10 cellular contexts compared by ENCODE assay signal in genomic region chr10:60611291-60611747, GRCh38.
DNase-seq lines count a peak whose midpoint lies in the region; ATAC-seq, FAIRE-seq and TF ChIP-seq lines count a peak whose summit lies in the region.
"Had no signal": no experiment of that assay in that cellular context is flagged by ENCODE, and none has a peak within 500 bp of the region (broad histone marks: within the 10 kb centered on the region; RNA-seq: fewer than 3 reads in every experiment).

No MANE protein-coding gene starts in this region.

- no peaks in the 10 kb centered on the region for H3K36me3 Mint-ChIP-seq in MCF 10A (ENCODE audit: insufficient read depth, unreplicated experiment)
- H3K36me3 Mint-ChIP-seq in activated naive CD4-positive, alpha-beta T cell treated with anti-CD3 and anti-CD28 coated beads for 36 hours (ENCODE audit: low read depth) = no peaks in the 10 kb centered on the region
- H3K36me3 Mint-ChIP-seq: CD4-positive, CD25-positive, alpha-beta regulatory T cell had no signal

- TF ChIP-seq POLR2A in breast epithelium (IDR thresholded peaks at IDR 0.05) (no peak), thyroid gland (IDR thresholded peaks at IDR 0.05) (peak in 1 of 2 donors; percentile 20)

- no peaks in the 10 kb centered on the region for H4K20me1 ChIP-seq in keratinocyte (ENCODE audit: control insufficient read depth, extremely low read depth, insufficient read depth, low read length)

- intact Hi-C loops in MCF 10A (cut with micrococcal nuclease) (no loop called here), breast epithelium (cut with DNase I; ENCODE audit: low total_unique reads) (no loop called here), thyroid gland (cut with DNase I) (no loop called here), Right ventricle myocardium superior (cut with DNase I) (loop anchor here (10.0 kb wide), 1 partner anchor 57 kb away; no protein-coding TSS in a partner anchor)
- intact Hi-C loops in activated naive CD4-positive, alpha-beta T cell treated with anti-CD3 and anti-CD28 coated beads for 36 hours (cut with micrococcal nuclease) = loop anchor here (1.0 kb wide), 2 partner anchors 38 to 74 kb away; no protein-coding TSS in a partner anchor

- peak overlapping the region; percentile 68 for H3K4me2 ChIP-seq in keratinocyte (ENCODE audit: control insufficient read depth, extremely low read depth, insufficient read depth, low read depth, low read length)

- H3K79me2 ChIP-seq in keratinocyte (ENCODE audit: control insufficient read depth, insufficient read depth, low read length) = no peaks in the 10 kb centered on the region

- no peaks in the 10 kb centered on the region for H3K9me3 Mint-ChIP-seq in MCF 10A (ENCODE audit: unreplicated experiment)
- no peaks in the 10 kb centered on the region for H3K9me3 Mint-ChIP-seq in activated naive CD4-positive, alpha-beta T cell treated with anti-CD3 and anti-CD28 coated beads for 36 hours
- H3K9me3 Mint-ChIP-seq: CD4-positive, CD25-positive, alpha-beta regulatory T cell had no signal

- H3K4me1 ChIP-seq in breast epithelium (no peaks in the 10 kb centered on the region), keratinocyte (ENCODE audit: control insufficient read depth, extremely low read depth, insufficient read depth, low read length) (peaks cover 20% of the 10 kb centered on the region), thyroid gland (peaks cover 0 to 4% of the 10 kb centered on the region in 2 donors)

- H3K4me3 Mint-ChIP-seq in MCF 10A (ENCODE audit: unreplicated experiment) = no peak overlapping the region
- no peak overlapping the region for H3K4me3 Mint-ChIP-seq in activated naive CD4-positive, alpha-beta T cell treated with anti-CD3 and anti-CD28 coated beads for 36 hours
- H3K4me3 Mint-ChIP-seq: CD4-positive, CD25-positive, alpha-beta regulatory T cell had no signal

- POLR2A ChIA-PET in MCF 10A (lab: Yijun Ruan, JAX) = interaction anchor here (0.9 kb wide), 1 partner anchor 39 kb away, joined by 4 read pairs; no protein-coding TSS in a partner anchor

- peaks cover 20% of the 10 kb centered on the region for H3K4me1 Mint-ChIP-seq in MCF 10A (ENCODE audit: insufficient read depth, unreplicated experiment)
- peaks cover 21% of the 10 kb centered on the region for H3K4me1 Mint-ChIP-seq in activated naive CD4-positive, alpha-beta T cell treated with anti-CD3 and anti-CD28 coated beads for 36 hours (ENCODE audit: low read depth)
- H3K4me1 Mint-ChIP-seq: CD4-positive, CD25-positive, alpha-beta regulatory T cell had no signal

- H3K27ac ChIP-seq in breast epithelium (no peak overlapping the region), keratinocyte (ENCODE audit: control insufficient read depth, insufficient read depth, low read length) (peak overlapping the region; percentile 32), thyroid gland (peak overlapping the region in 2 of 3 donors; percentile 23 to 46)
- H3K27ac ChIP-seq: gastrocnemius medialis had no signal

- no peaks in the 10 kb centered on the region for H3K27me3 ChIP-seq in breast epithelium
- no peaks in the 10 kb centered on the region for H3K27me3 ChIP-seq in keratinocyte (ENCODE audit: control insufficient read depth, extremely low read depth, insufficient read depth, low read length)
- no peaks in the 10 kb centered on the region for H3K27me3 ChIP-seq in thyroid gland
- H3K27me3 ChIP-seq: gastrocnemius medialis had no signal

- no peaks in the 10 kb centered on the region for H3K27me3 Mint-ChIP-seq in MCF 10A (ENCODE audit: insufficient read depth, unreplicated experiment)
- no peaks in the 10 kb centered on the region for H3K27me3 Mint-ChIP-seq in activated naive CD4-positive, alpha-beta T cell treated with anti-CD3 and anti-CD28 coated beads for 36 hours (ENCODE audit: low read depth)
- H3K27me3 Mint-ChIP-seq: CD4-positive, CD25-positive, alpha-beta regulatory T cell had no signal

- DNase-seq in MCF 10A (ENCODE audit: unreplicated experiment) (peak; percentile 87), breast epithelium (ENCODE audit: low spot score in 2 of 2) (no peak), keratinocyte (ENCODE audit: low read depth, low spot score) (peak; percentile 61), thyroid gland (peak; percentile 74 to 79), Right ventricle myocardium superior (no peak)
- DNase-seq in activated naive CD4-positive, alpha-beta T cell treated with anti-CD3 and anti-CD28 coated beads for 36 hours = peak; percentile 17
- DNase-seq: CD4-positive, CD25-positive, alpha-beta regulatory T cell; gastrocnemius medialis had no signal

- H2AFZ ChIP-seq in keratinocyte (ENCODE audit: control insufficient read depth, low read length) = no peak overlapping the region

- no TSS peak for BruUV-seq in MCF 10A (replicated peaks; lab: Mats Ljungman, UMichigan)

- FAIRE-seq in keratinocyte (lab: Jason Lieb, UNC) = peak; percentile 93

- H3K4me3 ChIP-seq in breast epithelium = no peak overlapping the region
- H3K4me3 ChIP-seq in keratinocyte (ENCODE audit: control insufficient read depth in 2 of 3, extremely low read depth in 1 of 3, insufficient read depth in 2 of 3, low read depth in 1 of 3, low read length in 3 of 3) = no peak overlapping the region
- H3K4me3 ChIP-seq in thyroid gland (replicated peaks in 1 of 3) = no peak overlapping the region
- H3K4me3 ChIP-seq: gastrocnemius medialis had no signal

- ATAC-seq in Right ventricle myocardium superior (ENCODE audit: poor library complexity) (no peak), HG03521 (IDR thresholded peaks at IDR 0.05; ENCODE audit: unreplicated experiment) (no peak), GM18873 (IDR thresholded peaks at IDR 0.05; ENCODE audit: low FRiP score, unreplicated experiment) (no peak)
- ATAC-seq: gastrocnemius medialis had no signal

- H3K9me3 ChIP-seq in breast epithelium (no peaks in the 10 kb centered on the region), keratinocyte (ENCODE audit: control insufficient read depth, low read depth, low read length) (no peaks in the 10 kb centered on the region), thyroid gland (no peaks in the 10 kb centered on the region)
- H3K9me3 ChIP-seq: gastrocnemius medialis had no signal

- CTCF ChIA-PET in MCF 10A (lab: Yijun Ruan, JAX) = interaction anchor here (0.6 kb wide), 1 partner anchor 671 kb away, joined by 3 read pairs; no protein-coding TSS in a partner anchor
- CTCF ChIA-PET in activated naive CD4-positive, alpha-beta T cell treated with anti-CD3 and anti-CD28 coated beads for 36 hours (lab: Charles Lee) = no interaction called here

- dilution Hi-C loops in keratinocyte (cut with MboI; ENCODE audit: extremely low pct_ligation_motif_present, low sequenced_read_pairs) = no loop called here

- no peaks in the 10 kb centered on the region for H3K9me1 ChIP-seq in keratinocyte (ENCODE audit: control insufficient read depth, extremely low read depth, insufficient read depth, low read length)

- TF ChIP-seq CTCF in MCF 10A (IDR thresholded peaks at IDR 0.05; ENCODE audit: unreplicated experiment) (no peak), breast epithelium (IDR thresholded peaks at IDR 0.05) (no peak), keratinocyte (optimal IDR thresholded peaks at IDR 0.05 in 1 of 3, IDR thresholded peaks at IDR 0.05 in 1 of 3, conservative IDR thresholded peaks at IDR 0.05 in 1 of 3; ENCODE audit: extremely low read depth in 1 of 3, insufficient read depth in 2 of 3, low read length in 3 of 3) (no peak), thyroid gland (IDR thresholded peaks at IDR 0.05) (peak in 1 of 6 experiments; percentile 20)

- H3K36me3 ChIP-seq in breast epithelium (no peaks in the 10 kb centered on the region), keratinocyte (ENCODE audit: control insufficient read depth in 2 of 2, extremely low read depth in 1 of 2, insufficient read depth in 2 of 2, low read length in 2 of 2) (no peaks in the 10 kb centered on the region), thyroid gland (no peaks in the 10 kb centered on the region)
- H3K36me3 ChIP-seq: gastrocnemius medialis had no signal

- H3K27ac Mint-ChIP-seq in MCF 10A (ENCODE audit: low read depth, unreplicated experiment) = no peak overlapping the region
- peak overlapping the region; percentile 34 for H3K27ac Mint-ChIP-seq in activated naive CD4-positive, alpha-beta T cell treated with anti-CD3 and anti-CD28 coated beads for 36 hours

- H3K9ac ChIP-seq in keratinocyte (ENCODE audit: control insufficient read depth, extremely low read depth, insufficient read depth, low read length) = no peak overlapping the region

- 59 to 60% methylated on average over 5 of the region's 5 CpGs for WGBS in thyroid gland, 2 donors

Comparison
In these comparisons a context has a peak if more than half of its experiments do, and no peak if none do; other contexts are left out.
1. DNase-seq: peak in MCF 10A (single experiment), activated naive CD4-positive, alpha-beta T cell treated with anti-CD3 and anti-CD28 coated beads for 36 hours (single experiment), keratinocyte (single experiment) and thyroid gland (2 of 2); none in breast epithelium (0 of 2) and Right ventricle myocardium superior (single experiment).
2. H3K27ac ChIP-seq: peak in keratinocyte (single experiment) and thyroid gland (2 of 3); none in breast epithelium (0 of 2).
3. intact Hi-C loops: an anchor here in activated naive CD4-positive, alpha-beta T cell treated with anti-CD3 and anti-CD28 coated beads for 36 hours (1.0 kb wide) and Right ventricle myocardium superior (10.0 kb wide); none called in MCF 10A, breast epithelium and thyroid gland.